In the genomic region with DNA sequence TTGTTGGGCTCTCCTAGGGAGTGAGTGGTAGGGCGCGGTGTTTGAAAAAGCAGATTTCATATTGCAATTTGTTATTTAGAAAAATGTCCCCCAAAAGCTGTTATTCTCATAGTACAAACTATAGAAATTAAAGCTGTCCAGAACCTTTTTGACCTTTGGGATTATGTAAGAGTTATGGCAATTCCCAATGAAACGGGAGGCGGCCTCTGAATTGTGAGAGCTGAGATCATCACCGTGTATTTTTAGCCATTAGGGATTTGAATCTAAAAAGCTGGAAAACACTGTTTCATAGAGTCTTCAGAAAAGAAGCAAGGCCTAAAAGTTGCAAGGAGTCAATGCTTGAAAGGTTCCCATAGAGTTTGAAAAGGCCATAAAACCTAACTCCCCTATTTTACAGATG, we compare ENCODE assay signal across 27 cellular contexts.
"Had no signal": no experiment of that assay in that cellular context is flagged by ENCODE, and none has a peak within 500 bp of the region (broad histone marks: within the 10 kb centered on the region; RNA-seq: fewer than 3 reads in every experiment).

No MANE protein-coding gene starts in this region.

- H3K36me3 ChIP-seq: gastroesophageal sphincter, lower lobe of right lung, right lobe of liver, suprapubic skin, tibial artery had no signal

- H3K9me3 Mint-ChIP-seq: activated naive CD4-positive, alpha-beta T cell treated with anti-CD3 and anti-CD28 coated beads, Interleukin-2, amount 50 U/mL, for 24 hours; activated T-helper 2 cell treated with anti-CD3 and anti-CD28 coated beads, Interferon-gamma antibody, Interleukin-2, Interleukin-4, amounts not matched to agents 10 μg/mL and 5 μg/mL and 100 μg/mL, durations not matched to agents 14 hours and 24 hours and 36 hours; effector memory CD8-positive, alpha-beta T cell; nephron; T-helper 2 cell treated with Interferon-gamma antibody and Interleukin-4, amounts not matched to agents 5 μg/mL and 100 μg/mL, for 36 hours had no signal

- ATAC-seq: activated CD4-positive, alpha-beta T cell treated with anti-CD3 and anti-CD28 coated beads for 36 hours; activated CD8-positive, alpha-beta memory T cell treated with anti-CD3 and anti-CD28 coated beads, Interleukin-2, amount 10 ng/mL, durations not matched to agents 7 days and 5 days; activated CD8-positive, alpha-beta T cell treated with anti-CD3 and anti-CD28 coated beads, Interleukin-2, amount 10 ng/mL, durations not matched to agents 7 days and 5 days; body of pancreas; effector memory CD8-positive, alpha-beta T cell; gastroesophageal sphincter; lower lobe of right lung; right lobe of liver; stimulated activated naive CD8-positive, alpha-beta T cell treated with anti-CD3 and anti-CD28 coated beads, Interleukin-15, amount 100 ng/mL, for 72 hours had no signal

- H3K27ac ChIP-seq: body of pancreas, coronary artery, dorsolateral prefrontal cortex, gastroesophageal sphincter, lower lobe of right lung, right lobe of liver, suprapubic skin had no signal

- H3K4me3 Mint-ChIP-seq: activated CD4-positive, alpha-beta T cell treated with anti-CD3 and anti-CD28 coated beads for 36 hours; activated CD8-positive, alpha-beta memory T cell treated with anti-CD3 and anti-CD28 coated beads, Interleukin-2, amount 10 ng/mL, durations not matched to agents 7 days and 5 days; activated CD8-positive, alpha-beta T cell treated with anti-CD3 and anti-CD28 coated beads, Interleukin-2, amount 10 ng/mL, durations not matched to agents 7 days and 5 days; activated naive CD4-positive, alpha-beta T cell treated with anti-CD3 and anti-CD28 coated beads, Interleukin-2, amount 50 U/mL, for 24 hours; effector memory CD8-positive, alpha-beta T cell; nephron; stimulated activated memory B cell treated with anti-CD40 and anti-IgM and Interleukin-4, amounts not matched to agents 10 μg/mL and 1 μg/mL and 100 μg/mL, for 72 hours; stimulated activated naive CD8-positive, alpha-beta T cell treated with anti-CD3 and anti-CD28 coated beads, Interleukin-15, amount 100 ng/mL, for 72 hours; T-helper 2 cell treated with Interferon-gamma antibody and Interleukin-4, amounts not matched to agents 5 μg/mL and 100 μg/mL, for 36 hours had no signal

- H3K4me1 ChIP-seq: body of pancreas, gastroesophageal sphincter, lower lobe of right lung, right lobe of liver, suprapubic skin had no signal

- H3K36me3 Mint-ChIP-seq: activated CD8-positive, alpha-beta memory T cell treated with anti-CD3 and anti-CD28 coated beads, Interleukin-2, amount 10 ng/mL, durations not matched to agents 7 days and 5 days; activated naive CD4-positive, alpha-beta T cell treated with anti-CD3 and anti-CD28 coated beads, Interleukin-2, amount 50 U/mL, for 24 hours; stimulated activated memory B cell treated with anti-CD40 and anti-IgM and Interleukin-4, amounts not matched to agents 10 μg/mL and 1 μg/mL and 100 μg/mL, for 72 hours had no signal

- H3K4me3 ChIP-seq: body of pancreas, coronary artery, dorsolateral prefrontal cortex, gastroesophageal sphincter, lower lobe of right lung, right lobe of liver, suprapubic skin, tibial artery had no signal

- H3K27ac Mint-ChIP-seq: activated CD4-positive, alpha-beta T cell treated with anti-CD3 and anti-CD28 coated beads for 36 hours; activated CD8-positive, alpha-beta memory T cell treated with anti-CD3 and anti-CD28 coated beads, Interleukin-2, amount 10 ng/mL, durations not matched to agents 7 days and 5 days; activated CD8-positive, alpha-beta T cell treated with anti-CD3 and anti-CD28 coated beads, Interleukin-2, amount 10 ng/mL, durations not matched to agents 7 days and 5 days; activated naive CD4-positive, alpha-beta T cell treated with anti-CD3 and anti-CD28 coated beads, Interleukin-2, amount 50 U/mL, for 24 hours; activated T-helper 2 cell treated with anti-CD3 and anti-CD28 coated beads, Interferon-gamma antibody, Interleukin-2, Interleukin-4, amounts not matched to agents 10 μg/mL and 5 μg/mL and 100 μg/mL, durations not matched to agents 14 hours and 24 hours and 36 hours; effector memory CD8-positive, alpha-beta T cell; stimulated activated memory B cell treated with anti-CD40 and anti-IgM and Interleukin-4, amounts not matched to agents 10 μg/mL and 1 μg/mL and 100 μg/mL, for 72 hours; stimulated activated naive CD8-positive, alpha-beta T cell treated with anti-CD3 and anti-CD28 coated beads, Interleukin-15, amount 100 ng/mL, for 72 hours; T-helper 2 cell treated with Interferon-gamma antibody and Interleukin-4, amounts not matched to agents 5 μg/mL and 100 μg/mL, for 36 hours had no signal

- H3K27me3 ChIP-seq: body of pancreas, dorsolateral prefrontal cortex, gastroesophageal sphincter, right lobe of liver, suprapubic skin, tibial artery had no signal

- H3K4me1 Mint-ChIP-seq: activated CD4-positive, alpha-beta T cell treated with anti-CD3 and anti-CD28 coated beads for 36 hours; activated CD8-positive, alpha-beta memory T cell treated with anti-CD3 and anti-CD28 coated beads, Interleukin-2, amount 10 ng/mL, durations not matched to agents 7 days and 5 days; activated naive CD4-positive, alpha-beta T cell treated with anti-CD3 and anti-CD28 coated beads, Interleukin-2, amount 50 U/mL, for 24 hours; stimulated activated memory B cell treated with anti-CD40 and anti-IgM and Interleukin-4, amounts not matched to agents 10 μg/mL and 1 μg/mL and 100 μg/mL, for 72 hours; stimulated activated naive CD8-positive, alpha-beta T cell treated with anti-CD3 and anti-CD28 coated beads, Interleukin-15, amount 100 ng/mL, for 72 hours had no signal

- DNase-seq: activated CD4-positive, alpha-beta T cell treated with anti-CD3 and anti-CD28 coated beads for 36 hours; activated CD4-positive, CD25-positive, alpha-beta regulatory T cell; activated CD8-positive, alpha-beta memory T cell treated with anti-CD3 and anti-CD28 coated beads, Interleukin-2, amount 10 ng/mL, durations not matched to agents 7 days and 5 days; activated CD8-positive, alpha-beta T cell treated with anti-CD3 and anti-CD28 coated beads, Interleukin-2, amount 10 ng/mL, durations not matched to agents 7 days and 5 days; activated T-cell treated with anti-CD3 and anti-CD28 coated beads, Interleukin-2, amount 50 U/mL, for 48 hours; anterior cingulate cortex; body of pancreas; dorsolateral prefrontal cortex; effector memory CD8-positive, alpha-beta T cell; head of caudate nucleus; lower lobe of right lung; mesenchymal stem cell; posterior cingulate gyrus; right lobe of liver; small intestine; stimulated activated CD4-positive, alpha-beta T cell treated with anti-CD3 and anti-CD28 coated beads, Interleukin-4, amount 100 ng/mL, for 24 hours; stimulated activated naive CD8-positive, alpha-beta T cell treated with anti-CD3 and anti-CD28 coated beads, Interleukin-15, amount 100 ng/mL, for 72 hours; T-helper 1 cell; tibial artery had no signal

- H3K27me3 Mint-ChIP-seq: activated CD8-positive, alpha-beta memory T cell treated with anti-CD3 and anti-CD28 coated beads, Interleukin-2, amount 10 ng/mL, durations not matched to agents 7 days and 5 days; activated naive CD4-positive, alpha-beta T cell treated with anti-CD3 and anti-CD28 coated beads, Interleukin-2, amount 50 U/mL, for 24 hours; stimulated activated memory B cell treated with anti-CD40 and anti-IgM and Interleukin-4, amounts not matched to agents 10 μg/mL and 1 μg/mL and 100 μg/mL, for 72 hours; stimulated activated naive CD8-positive, alpha-beta T cell treated with anti-CD3 and anti-CD28 coated beads, Interleukin-15, amount 100 ng/mL, for 72 hours had no signal

- H3K9me3 ChIP-seq: body of pancreas, gastroesophageal sphincter, lower lobe of right lung, right lobe of liver, suprapubic skin, tibial artery had no signal
